20 cellular contexts compared by ENCODE assay signal in genomic region chr6:19692506-19693298, GRCh38.
DNase-seq lines count a peak whose midpoint lies in the region; ATAC-seq, FAIRE-seq and TF ChIP-seq lines count a peak whose summit lies in the region.
"Had no signal": no experiment of that assay in that cellular context is flagged by ENCODE, and none has a peak within 500 bp of the region (broad histone marks: within the 10 kb centered on the region; RNA-seq: fewer than 3 reads in every experiment).

No MANE protein-coding gene starts in this region.

- DNase-seq in HepG2 (ENCODE audit: low spot score) (no peak), right lobe of liver (no peak), hepatocyte (ENCODE audit: low spot score) (no peak)
- no peak for DNase-seq in stimulated activated naive CD8-positive, alpha-beta T cell treated with anti-CD3 and anti-CD28 coated beads, Interleukin-15, Interleukin-2, amounts not matched to agents 100 U/mL and 50 U/mL, for 24 hours
- DNase-seq in activated T-cell treated with anti-CD3 and anti-CD28 coated beads, Interleukin-2, amount 50 U/mL, for 72 hours, result no peak
- DNase-seq: activated CD8-positive, alpha-beta T cell treated with anti-CD3 and anti-CD28 coated beads for 36 hours; activated T-cell treated with anti-CD3 and anti-CD28 coated beads, Interleukin-2, amount 50 U/mL, for 4 hours; Karpas-422; NCI-H1105; NCI-H69; T-helper 2 cell; WERI-Rb-1 had no signal

- H3K9me3 ChIP-seq in HepG2 (ENCODE audit: low read length), result no peaks in the 10 kb centered on the region
- no peaks in the 10 kb centered on the region for H3K9me3 ChIP-seq in right lobe of liver
- H3K9me3 ChIP-seq in hepatocyte (ENCODE audit: low read depth), result no peaks in the 10 kb centered on the region
- H3K9me3 ChIP-seq in neural cell (ENCODE audit: low read length), result no peaks in the 10 kb centered on the region
- H3K9me3 ChIP-seq: A549, body of pancreas, thyroid gland had no signal

- H3K27me3 ChIP-seq in HepG2 (ENCODE audit: control insufficient read depth in 1 of 2, insufficient read depth in 2 of 2, low read length in 2 of 2) (peaks cover 2 to 36% of the 10 kb centered on the region in 2 experiments; a peak in 3 of 5 replicates), right lobe of liver (no peaks in the 10 kb centered on the region), hepatocyte (peaks cover 42% of the 10 kb centered on the region), neural cell (ENCODE audit: insufficient read depth, low read depth, low read length) (no peaks in the 10 kb centered on the region)
- H3K27me3 ChIP-seq: body of pancreas, thyroid gland had no signal

- H3K79me2 ChIP-seq in HepG2 (ENCODE audit: insufficient read depth, low read length) (no peaks in the 10 kb centered on the region), hepatocyte (no peaks in the 10 kb centered on the region), neural cell (replicated peaks; ENCODE audit: insufficient read depth, low read length) (peaks cover 3% of the 10 kb centered on the region)

- no peak overlapping the region for H3K27ac Mint-ChIP-seq in activated T-cell treated with anti-CD3 and anti-CD28 coated beads, Interleukin-2, amount 50 U/mL, for 72 hours
- H3K27ac Mint-ChIP-seq: activated CD8-positive, alpha-beta T cell treated with anti-CD3 and anti-CD28 coated beads for 36 hours; activated naive CD4-positive, alpha-beta T cell treated with anti-CD3 and anti-CD28 coated beads, Interleukin-2, amount 50 U/mL, for 72 hours had no signal

- no TSS peak for BruUV-seq in HepG2 (replicated peaks; lab: Mats Ljungman, UMichigan)

- WGBS in HepG2 (ENCODE audit: low lambda C conversion rate), result 3% methylated on average over 3 of the region's 3 CpGs
- WGBS in right lobe of liver (ENCODE audit: insufficient coverage, low coverage, low lambda C conversion rate, missing lambda C conversion rate), result 28% methylated on average over 3 of the region's 3 CpGs
- 57% methylated on average over 3 of the region's 3 CpGs for WGBS in hepatocyte (ENCODE audit: low lambda C conversion rate, missing lambda C conversion rate)

- H3K4me1 Mint-ChIP-seq in activated T-cell treated with anti-CD3 and anti-CD28 coated beads, Interleukin-2, amount 50 U/mL, for 72 hours (ENCODE audit: low read depth), result no peaks in the 10 kb centered on the region

- H3K27me3 Mint-ChIP-seq in activated T-cell treated with anti-CD3 and anti-CD28 coated beads, Interleukin-2, amount 50 U/mL, for 72 hours (ENCODE audit: low read depth), result peaks cover 9% of the 10 kb centered on the region

- no peak for FAIRE-seq in HepG2 (lab: Jason Lieb, UNC)
- FAIRE-seq: A549, frontal cortex had no signal

- TF ChIP-seq EP300 in HepG2 (IDR thresholded peaks at IDR 0.05; ENCODE audit: low read depth in 2 of 2, low read length in 2 of 2) (no peak), HepG2 (CRISPR knock-in tag; IDR thresholded peaks at IDR 0.05; ENCODE audit: borderline replicate concordance) (no peak), neural cell (conservative IDR thresholded peaks at IDR 0.05; ENCODE audit: poor library complexity, severe bottlenecking) (no peak)

- H3K9me2 ChIP-seq in hepatocyte (replicated peaks; ENCODE audit: insufficient read depth) (no peaks in the 10 kb centered on the region), neural cell (ENCODE audit: insufficient read depth, low read length) (no peaks in the 10 kb centered on the region)

- H3K9ac ChIP-seq in HepG2 (ENCODE audit: insufficient read depth, low read depth, low read length), result no peak overlapping the region
- H3K9ac ChIP-seq in neural cell (ENCODE audit: low read length), result peak overlapping the region; percentile 85

- TF ChIP-seq CTCF in HepG2 (CRISPR knock-in tag; IDR thresholded peaks at IDR 0.05) (no peak), right lobe of liver (IDR thresholded peaks at IDR 0.05) (no peak), hepatocyte (IDR thresholded peaks at IDR 0.05; ENCODE audit: poor library complexity) (no peak), neural cell (IDR thresholded peaks at IDR 0.05; ENCODE audit: poor library complexity, severe bottlenecking) (no peak)

- H2AFZ ChIP-seq in HepG2 (ENCODE audit: low read length), result no peak overlapping the region
- H2AFZ ChIP-seq in hepatocyte, result no peak overlapping the region
- peak overlapping the region; percentile 56 for H2AFZ ChIP-seq in neural cell (ENCODE audit: low read depth, low read length)

- in situ Hi-C loops in HepG2 (cut with HindIII; ENCODE audit: extremely low pct_ligation_motif_present, low pct_unique_long_range_greater_than_20kb), result no loop called here

- no peaks in the 10 kb centered on the region for H3F3A ChIP-seq in neural cell (ENCODE audit: insufficient read depth, low read length, poor library complexity, severe bottlenecking)

- intact Hi-C loops in HepG2 (cut with micrococcal nuclease; ENCODE audit: unreplicated experiment) (no loop called here), right lobe of liver (cut with DNase I) (no loop called here)

- POLR2A ChIA-PET in HepG2 (lab: Yijun Ruan, JAX), result no interaction called here

- no peak overlapping the region for H3K4me3 Mint-ChIP-seq in activated T-cell treated with anti-CD3 and anti-CD28 coated beads, Interleukin-2, amount 50 U/mL, for 72 hours
- H3K4me3 Mint-ChIP-seq: activated CD8-positive, alpha-beta T cell treated with anti-CD3 and anti-CD28 coated beads for 36 hours; activated T-cell treated with anti-CD3 and anti-CD28 coated beads, Interleukin-2, amount 50 U/mL, for 4 hours had no signal

- H3K4me3 ChIP-seq in HepG2 (replicated peaks in 1 of 3; ENCODE audit: insufficient read depth in 1 of 3, low read depth in 2 of 3, low read length in 3 of 3), result no peak overlapping the region
- no peak overlapping the region for H3K4me3 ChIP-seq in right lobe of liver
- H3K4me3 ChIP-seq in hepatocyte, result no peak overlapping the region
- H3K4me3 ChIP-seq in neural cell (ENCODE audit: low read length), result peak overlapping the region; percentile 73
- H3K4me3 ChIP-seq: A549, body of pancreas had no signal

- CTCF ChIA-PET in HepG2 (lab: Yijun Ruan, JAX; ENCODE audit: low intra/inter-chr PET ratio, low total read pairs), result no interaction called here

- H4K20me1 ChIP-seq in HepG2 (ENCODE audit: insufficient read depth, low read length), result no peaks in the 10 kb centered on the region
- H4K20me1 ChIP-seq in hepatocyte (ENCODE audit: insufficient read depth, poor library complexity, severe bottlenecking), result no peaks in the 10 kb centered on the region
- H4K20me1 ChIP-seq in neural cell (ENCODE audit: insufficient read depth), result no peaks in the 10 kb centered on the region

- H3K4me1 ChIP-seq in HepG2 (ENCODE audit: insufficient read depth, low read length) (no peaks in the 10 kb centered on the region), right lobe of liver (no peaks in the 10 kb centered on the region), hepatocyte (ENCODE audit: insufficient read depth) (no peaks in the 10 kb centered on the region)
- H3K4me1 ChIP-seq: A549, thyroid gland had no signal

- H3K4me2 ChIP-seq in HepG2 (ENCODE audit: low read depth, low read length) (no peak overlapping the region), hepatocyte (peak overlapping the region; percentile 88), neural cell (ENCODE audit: low read length) (peak overlapping the region; percentile 71)
- H3K4me2 ChIP-seq: A549 had no signal

- ATAC-seq in HepG2 (no peak), right lobe of liver (no peak), GM21723 (IDR thresholded peaks at IDR 0.05; ENCODE audit: unreplicated experiment) (no peak), HG02763 (IDR thresholded peaks at IDR 0.05; ENCODE audit: unreplicated experiment) (no peak)
- no peak for ATAC-seq in stimulated activated naive CD8-positive, alpha-beta T cell treated with anti-CD3 and anti-CD28 coated beads, Interleukin-15, Interleukin-2, amounts not matched to agents 100 U/mL and 50 U/mL, for 24 hours
- no peak for ATAC-seq in activated T-cell treated with anti-CD3 and anti-CD28 coated beads, Interleukin-2, amount 50 U/mL, for 72 hours (replicated peaks in 1 of 2)
- ATAC-seq: A549; activated CD8-positive, alpha-beta T cell treated with anti-CD3 and anti-CD28 coated beads for 36 hours; activated naive CD4-positive, alpha-beta T cell treated with anti-CD3 and anti-CD28 coated beads, Interleukin-2, amount 50 U/mL, for 72 hours; activated T-cell treated with anti-CD3 and anti-CD28 coated beads, Interleukin-2, amount 50 U/mL, for 4 hours; body of pancreas had no signal

- no peaks in the 10 kb centered on the region for H3K9me3 Mint-ChIP-seq in activated T-cell treated with anti-CD3 and anti-CD28 coated beads, Interleukin-2, amount 50 U/mL, for 72 hours
- H3K9me3 Mint-ChIP-seq: activated T-cell treated with anti-CD3 and anti-CD28 coated beads, Interleukin-2, amount 50 U/mL, for 4 hours had no signal

- TF ChIP-seq POLR2A in HepG2 (IDR thresholded peaks at IDR 0.05; ENCODE audit: insufficient read depth in 1 of 2, low read depth in 2 of 2, low read length in 2 of 2) (no peak), right lobe of liver (IDR thresholded peaks at IDR 0.05) (no peak)

- H3K36me3 ChIP-seq in HepG2 (replicated peaks in 1 of 2; ENCODE audit: control insufficient read depth in 1 of 2, insufficient read depth in 2 of 2, low read length in 2 of 2) (no peaks in the 10 kb centered on the region), right lobe of liver (no peaks in the 10 kb centered on the region), hepatocyte (replicated peaks; ENCODE audit: insufficient read depth, low read depth) (no peaks in the 10 kb centered on the region), neural cell (ENCODE audit: insufficient read depth, low read length) (no peaks in the 10 kb centered on the region)
- H3K36me3 ChIP-seq: thyroid gland, WERI-Rb-1 had no signal

- TF ChIP-seq RAD21 in HepG2 (CRISPR knock-in tag; IDR thresholded peaks at IDR 0.05) (no peak), neural cell (conservative IDR thresholded peaks at IDR 0.05) (no peak)

- H3K27ac ChIP-seq in HepG2 (ENCODE audit: extremely low read length, insufficient read depth, low read length) (no peak overlapping the region), right lobe of liver (no peak overlapping the region), hepatocyte (no peak overlapping the region), neural cell (ENCODE audit: low read length) (peak overlapping the region; percentile 95)
- H3K27ac ChIP-seq: A549, body of pancreas, thyroid gland, WERI-Rb-1 had no signal

- H3K36me3 Mint-ChIP-seq in activated T-cell treated with anti-CD3 and anti-CD28 coated beads, Interleukin-2, amount 50 U/mL, for 72 hours (ENCODE audit: insufficient read depth in 2 of 2), result peaks cover 0 to 2% of the 10 kb centered on the region in 2 donors
- H3K36me3 Mint-ChIP-seq: activated naive CD4-positive, alpha-beta T cell treated with anti-CD3 and anti-CD28 coated beads, Interleukin-2, amount 50 U/mL, for 72 hours had no signal

TF ChIP-seq in HepG2, 621 proteins besides CTCF, POLR2A, EP300 and RAD21:
- TF ChIP-seq HMG20A (CRISPR knock-in tag; IDR thresholded peaks at IDR 0.05; ENCODE audit: borderline replicate concordance) (no peak), ZNF629 (CRISPR knock-in tag; conservative IDR thresholded peaks at IDR 0.05) (peak; percentile 29; the same call in 1 of the 2 replicates), SMARCC2 (IDR thresholded peaks at IDR 0.05) (no peak)
